In the genomic region with DNA sequence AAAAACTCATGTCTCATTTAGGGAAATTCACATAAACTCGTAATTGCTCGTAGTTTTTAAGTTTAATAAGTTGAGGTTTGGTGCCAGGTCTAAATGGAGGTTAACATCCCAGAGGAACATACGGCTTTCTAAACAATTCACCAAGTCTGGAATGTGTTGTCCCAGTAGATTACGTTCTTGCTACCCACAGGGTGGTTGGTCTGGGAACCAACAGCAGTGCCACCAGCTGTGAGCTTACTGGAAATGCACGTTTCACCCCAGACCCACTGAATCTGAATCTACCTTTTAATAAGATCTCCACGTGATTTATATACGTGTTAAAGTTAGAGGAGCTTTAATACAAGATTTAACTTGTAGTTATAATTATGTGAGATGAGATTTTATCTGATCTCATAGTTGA, we compare ENCODE assay signal across 2 cellular contexts.
TF ChIP-seq lines count a peak whose summit lies in the region.

No MANE protein-coding gene starts in this region.

TF ChIP-seq in A549, 52 proteins besides CTCF, POLR2A, EP300 and RAD21:
- TF ChIP-seq KDM5A (IDR thresholded peaks at IDR 0.05) (no peak), HEYL (CRISPR knock-in tag; IDR thresholded peaks at IDR 0.05) (no peak), CBX2 (IDR thresholded peaks at IDR 0.05; ENCODE audit: borderline replicate concordance, low read depth) (no peak), MAZ (IDR thresholded peaks at IDR 0.05; ENCODE audit: borderline replicate concordance, low read depth, low read length) (no peak)

TF ChIP-seq in endothelial cell of umbilical vein, 7 proteins besides CTCF, POLR2A, EP300 and RAD21:
- TF ChIP-seq, protein P1, sequence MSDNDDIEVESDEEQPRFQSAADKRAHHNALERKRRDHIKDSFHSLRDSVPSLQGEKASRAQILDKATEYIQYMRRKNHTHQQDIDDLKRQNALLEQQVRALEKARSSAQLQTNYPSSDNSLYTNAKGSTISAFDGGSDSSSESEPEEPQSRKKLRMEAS (IDR thresholded peaks at IDR 0.05; ENCODE audit: insufficient read depth, insufficient read length): no peak
- TF ChIP-seq EZH2 (IDR thresholded peaks at IDR 0.05; ENCODE audit: borderline replicate concordance, low read depth, low read length, severe bottlenecking) (no peak), MYC (IDR thresholded peaks at IDR 0.05; ENCODE audit: low read depth, low read length) (no peak), POLR2AphosphoS5 (IDR thresholded peaks at IDR 0.05; ENCODE audit: insufficient read depth, low read depth, low read length) (no peak), GATA2 (IDR thresholded peaks at IDR 0.05; ENCODE audit: insufficient read depth, insufficient read length, low read depth, low read length) (no peak), JUN (IDR thresholded peaks at IDR 0.05; ENCODE audit: borderline replicate concordance, insufficient read depth, insufficient read length, low read depth) (no peak), FOS (IDR thresholded peaks at IDR 0.05; ENCODE audit: borderline replicate concordance, insufficient read depth, low read length) (no peak)
TF ChIP-seq in endothelial cell of umbilical vein: peak in this region for 0.
